9 cellular contexts compared by ENCODE assay signal in genomic region chr1:159132271-159132881, GRCh38. TPM values are rescaled to one million over a fixed set of nuclear protein-coding genes. Genes with fewer than 3 reads are reported as not detected.
DNase-seq lines count a peak whose midpoint lies in the region; ATAC-seq and TF ChIP-seq lines count a peak whose summit lies in the region.
"Had no signal": no experiment of that assay in that cellular context is flagged by ENCODE, and none has a peak within 500 bp of the region (broad histone marks: within the 10 kb centered on the region; RNA-seq: fewer than 3 reads in every experiment).

No MANE protein-coding gene starts in this region.

- H3K4me3 ChIP-seq in HFF-Myc (replicated peaks; ENCODE audit: low read depth, low read length), result no peak overlapping the region
- no peak overlapping the region for H3K4me3 ChIP-seq in OCI-LY3 (ENCODE audit: low read length)
- H3K4me3 ChIP-seq in esophagus squamous epithelium, result no peak overlapping the region

- intact Hi-C loops in esophagus squamous epithelium (cut with DNase I), result no loop called here
- intact Hi-C loops in natural killer cell (cut with micrococcal nuclease), result loop anchor here (2.0 to 5.0 kb wide), 2 partner anchors 80 to 875 kb away; no protein-coding TSS in a partner anchor

- TF ChIP-seq POLR2A in esophagus squamous epithelium (IDR thresholded peaks at IDR 0.05), result no peak

- no peaks in the 10 kb centered on the region for H3K9me3 Mint-ChIP-seq in natural killer cell

- H2AFZ ChIP-seq in OCI-LY3 (ENCODE audit: low read depth, low read length), result no peak overlapping the region

- peaks cover 0 to 2% of the 10 kb centered on the region in 2 donors for H3K27me3 Mint-ChIP-seq in natural killer cell (ENCODE audit: low read depth in 2 of 2)

- no peak overlapping the region for H3K9ac ChIP-seq in OCI-LY3 (ENCODE audit: low read length)

- DNase-seq in CMK (ENCODE audit: low read depth), result peak; percentile 18
- peak; percentile 20 for DNase-seq in HFF-Myc (ENCODE audit: extremely low read depth, low read depth)
- DNase-seq in activated T-cell treated with anti-CD3 and anti-CD28 coated beads for 24 hours (ENCODE audit: low read depth), result peak; percentile 55
- DNase-seq in esophagus squamous epithelium (lab: John Stamatoyannopoulos, UW), result peak; percentile 5
- peak; percentile 54 for DNase-seq in natural killer cell
- peak; percentile 14 to 47 (median 40) for DNase-seq in stimulated activated naive CD4-positive, alpha-beta T cell (lab: John Stamatoyannopoulos, UW)

- H3K9me3 ChIP-seq in OCI-LY3 (ENCODE audit: insufficient read depth, low read length), result no peaks in the 10 kb centered on the region
- H3K9me3 ChIP-seq in esophagus squamous epithelium, result no peaks in the 10 kb centered on the region

- H3K4me3 Mint-ChIP-seq in natural killer cell, result no peak overlapping the region

- WGBS in esophagus squamous epithelium, 2 donors, result 40 to 42% methylated on average over 12 of the region's 12 CpGs

- H3K79me2 ChIP-seq in OCI-LY3 (ENCODE audit: low read length), result no peaks in the 10 kb centered on the region

- ATAC-seq in natural killer cell (peak; percentile 62 to 67 (median 63)), GM21529 (IDR thresholded peaks at IDR 0.05; ENCODE audit: unreplicated experiment) (no peak)

- no peaks in the 10 kb centered on the region for H3K36me3 Mint-ChIP-seq in natural killer cell

- H3K27me3 ChIP-seq in OCI-LY3 (ENCODE audit: low read depth, low read length) (peaks cover 3% of the 10 kb centered on the region; the same call in 1 of the 2 replicates), esophagus squamous epithelium (no peaks in the 10 kb centered on the region)

- peak overlapping the region; percentile 27; the same call in 1 of the 2 replicates for H3K4me2 ChIP-seq in OCI-LY3 (ENCODE audit: low read length)

- H3K36me3 ChIP-seq in OCI-LY3 (replicated peaks; ENCODE audit: low read depth, low read length) (no peaks in the 10 kb centered on the region), esophagus squamous epithelium (no peaks in the 10 kb centered on the region)

- H3K27ac Mint-ChIP-seq in natural killer cell, result no peak overlapping the region

- no peaks in the 10 kb centered on the region for H3K4me1 Mint-ChIP-seq in natural killer cell

- TF ChIP-seq CTCF in HFF-Myc (IDR thresholded peaks at IDR 0.05; ENCODE audit: low read depth, low read length, missing control alignments) (peak; percentile 85), OCI-LY3 (IDR thresholded peaks at IDR 0.05; ENCODE audit: low read depth, low read length) (peak; percentile 94), esophagus squamous epithelium (IDR thresholded peaks at IDR 0.05) (peak; percentile 23 to 83 (median 73)), natural killer cell (IDR thresholded peaks at IDR 0.05) (peak; percentile 83)

- H3K27ac ChIP-seq in OCI-LY3 (ENCODE audit: low read length) (no peak overlapping the region), esophagus squamous epithelium (no peak overlapping the region)

- peaks cover 3% of the 10 kb centered on the region; the same call in 1 of the 2 replicates for H3K4me1 ChIP-seq in OCI-LY3 (ENCODE audit: low read length)
- no peaks in the 10 kb centered on the region for H3K4me1 ChIP-seq in esophagus squamous epithelium

- no peaks in the 10 kb centered on the region for H4K20me1 ChIP-seq in OCI-LY3 (ENCODE audit: insufficient read depth, low read length)

RNA-seq across cellular contexts. Expression of gene CADM3, which starts 39.0 kb away (rescaled TPM):
- total RNA-seq in esophagus squamous epithelium, result 1 to 10 TPM in 2 of 4 donors, under 1 TPM in 2; 0.19 to 9.2 (median 3.3) TPM
- not detected for total RNA-seq in natural killer cell
- total RNA-seq: activated CD8-positive, alpha-beta memory T cell treated with anti-CD3 and anti-CD28 coated beads for 36 hours had no signal

RNA-seq across cellular contexts. Expression of gene AIM2, which starts 55.8 kb away (rescaled TPM):
- total RNA-seq in esophagus squamous epithelium (1 to 10 TPM in 2 of 4 donors, under 1 TPM in 2; 0.27 to 3.2 (median 1.1) TPM), natural killer cell (1 to 10 TPM in 1 of 3 donors, not detected in 2; 1.1 TPM)

Comparison
In these comparisons a context has a peak if more than half of its experiments do, and no peak if none do; other contexts are left out.
1. DNase-seq: peak in every context shown above with its lines; median percentile 55 in activated T-cell treated with anti-CD3 and anti-CD28 coated beads for 24 hours; 54 in natural killer cell; 40 in stimulated activated naive CD4-positive, alpha-beta T cell; 20 in HFF-Myc; 18 in CMK; 5 in esophagus squamous epithelium.